Comparison of ENCODE assay signal across 2 cellular contexts in the genomic region with DNA sequence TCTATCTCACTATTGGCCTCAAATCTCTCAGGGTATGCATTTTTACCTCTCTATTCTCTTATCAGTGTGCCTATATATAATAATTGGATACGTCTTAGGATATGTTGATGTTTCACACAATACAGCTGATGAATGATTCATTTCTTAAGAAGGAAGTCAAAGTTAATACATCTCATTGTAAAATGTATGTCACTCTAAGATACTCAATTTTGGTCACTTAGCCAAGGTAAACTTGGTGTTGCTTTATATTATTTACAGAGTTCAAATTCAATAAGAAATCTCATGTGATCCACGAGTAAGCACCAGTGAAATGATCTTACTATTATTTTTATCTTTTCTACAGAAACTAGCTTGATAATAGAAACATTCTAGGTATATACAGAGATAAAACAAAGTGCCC.
TF ChIP-seq lines count a peak whose summit lies in the region.

No MANE protein-coding gene starts in this region.

TF ChIP-seq in K562, 482 proteins besides CTCF, POLR2A, EP300 and RAD21:
- TF ChIP-seq DACH1 (IDR thresholded peaks at IDR 0.05; ENCODE audit: partially characterized antibody) (no peak), CCNT2 (IDR thresholded peaks at IDR 0.05; ENCODE audit: borderline replicate concordance, extremely low read depth, insufficient read length, low read depth, low read length) (no peak), CAMTA2 (CRISPR knock-in tag; conservative IDR thresholded peaks at IDR 0.05) (no peak), CBX3 (IDR thresholded peaks at IDR 0.05; ENCODE audit: borderline replicate concordance in 1 of 2, low read length in 2 of 2) (no peak)

TF ChIP-seq in endothelial cell of umbilical vein, 7 proteins besides CTCF, POLR2A, EP300 and RAD21:
- peak; percentile 16 for TF ChIP-seq FOS (IDR thresholded peaks at IDR 0.05; ENCODE audit: borderline replicate concordance, insufficient read depth, low read length)
- no peak for TF ChIP-seq POLR2AphosphoS5 (IDR thresholded peaks at IDR 0.05; ENCODE audit: insufficient read depth, low read depth, low read length)
